Comparison of ENCODE assay signal across 22 cellular contexts in genomic region chr7:127057918-127058317, GRCh38.
A peak's percentile ranks its signal among the peaks of the same experiment; 100 is the strongest.
DNase-seq lines count a peak whose midpoint lies in the region; ATAC-seq, FAIRE-seq and TF ChIP-seq lines count a peak whose summit lies in the region.
"Had no signal": no experiment of that assay in that cellular context is flagged by ENCODE, and none has a peak within 500 bp of the region (broad histone marks: within the 10 kb centered on the region; RNA-seq: fewer than 3 reads in every experiment).

No MANE protein-coding gene starts in this region.

- H3K4me3 ChIP-seq in NB4 (ENCODE audit: low read depth, low read length) (no peak overlapping the region), H1 (ENCODE audit: extremely low read depth in 1 of 4, insufficient read depth in 2 of 4, low read depth in 3 of 4, low read length in 4 of 4) (no peak overlapping the region)
- H3K4me3 ChIP-seq: GM12878, GM23248 had no signal

- no peak overlapping the region for H2BK120ac ChIP-seq in H1 (replicated peaks; ENCODE audit: low read depth, low read length)

- no peak overlapping the region for H3K9ac ChIP-seq in H1 (replicated peaks in 1 of 4; ENCODE audit: extremely low read depth in 1 of 4, low read depth in 3 of 4, low read length in 3 of 4)
- H3K9ac ChIP-seq: GM23248 had no signal

- no peak overlapping the region for H4K5ac ChIP-seq in H1 (ENCODE audit: insufficient read length, low read depth, low read length)

- TF ChIP-seq RAD21 in H1 (IDR thresholded peaks at IDR 0.05 in 1 of 2, conservative IDR thresholded peaks at IDR 0.05 in 1 of 2; ENCODE audit: low read depth in 2 of 2, low read length in 2 of 2): peak in 1 of 2 experiments; percentile 1; a peak in 1 of 4 replicates

- TF ChIP-seq POLR2A in NB4 (IDR thresholded peaks at IDR 0.05; ENCODE audit: extremely low read depth, insufficient read length) (no peak), H1 (IDR thresholded peaks at IDR 0.05; ENCODE audit: control extremely low read depth in 1 of 2, low read depth in 2 of 2, low read length in 2 of 2) (no peak)

- H3K36me3 ChIP-seq in H1 (ENCODE audit: control insufficient read depth in 2 of 4, insufficient read depth in 4 of 4, low read length in 3 of 4): no peaks in the 10 kb centered on the region
- H3K36me3 ChIP-seq: BE2C had no signal

- CTCF ChIA-PET in H1 (lab: Charles Lee; ENCODE audit: partially characterized antibody): no interaction called here

- H2AFZ ChIP-seq in H1 (ENCODE audit: low read length): no peak overlapping the region
- H2AFZ ChIP-seq: GM23248 had no signal

- no peaks in the 10 kb centered on the region for H3K79me1 ChIP-seq in H1 (ENCODE audit: low read depth, low read length)

- peak; percentile 18 for DNase-seq in HT1080 (ENCODE audit: low read depth)
- peak; percentile 20 for DNase-seq in NB4 (ENCODE audit: low read depth)
- DNase-seq in H1 (ENCODE audit: low read depth in 1 of 2, low spot score in 2 of 2): no peak
- DNase-seq in foreskin keratinocyte: no peak
- DNase-seq: ACHN; BE2C; C1 segment of cervical spinal cord; CD4-positive, CD25-positive, alpha-beta regulatory T cell; CD8-positive, alpha-beta memory T cell; COR-L47; DMS 273 treated with DMSO at 0.1 percent for 48 hours; DMS53; DND-41; EL; GM23248; H7; Karpas-422; KBM-7 had no signal

- no peak overlapping the region for H2BK20ac ChIP-seq in H1 (ENCODE audit: low read length)

- no peaks in the 10 kb centered on the region for H3K79me2 ChIP-seq in H1 (ENCODE audit: control insufficient read depth in 1 of 2, insufficient read depth in 2 of 2, low read length in 2 of 2)

- TF ChIP-seq EP300 in H1 (IDR thresholded peaks at IDR 0.05; ENCODE audit: borderline replicate concordance in 1 of 2, low read depth in 2 of 2, low read length in 2 of 2): no peak

- H3K4me1 ChIP-seq in H1 (replicated peaks in 1 of 4; ENCODE audit: control insufficient read depth in 3 of 4, insufficient read depth in 4 of 4, low read length in 3 of 4): no peaks in the 10 kb centered on the region
- no peaks in the 10 kb centered on the region for H3K4me1 ChIP-seq in foreskin keratinocyte
- H3K4me1 ChIP-seq: BE2C had no signal

- no peak overlapping the region for H3K23ac ChIP-seq in H1 (ENCODE audit: insufficient read length)

- no peak overlapping the region for H3K4me2 ChIP-seq in H1 (ENCODE audit: insufficient read depth in 1 of 2, low read depth in 2 of 2, low read length in 2 of 2)

- H2BK5ac ChIP-seq in H1 (ENCODE audit: low read depth, low read length): no peak overlapping the region

- no peak overlapping the region for H3K14ac ChIP-seq in H1 (ENCODE audit: insufficient read length)

- no peaks in the 10 kb centered on the region; a peak in 1 of 4 replicates for H3K9me3 ChIP-seq in H1 (ENCODE audit: insufficient read depth in 2 of 2, low read depth in 1 of 2, low read length in 1 of 2)
- H3K9me3 ChIP-seq: BE2C had no signal

- POLR2A ChIA-PET in H1 (lab: Charles Lee; ENCODE audit: partially characterized antibody): no interaction called here

- ATAC-seq in foreskin keratinocyte (no peak), GM19023 (IDR thresholded peaks at IDR 0.05; ENCODE audit: unreplicated experiment) (no peak), HG03045 (IDR thresholded peaks at IDR 0.05; ENCODE audit: unreplicated experiment) (no peak)
- ATAC-seq: GM12878 had no signal

- no peak overlapping the region for H3K27ac ChIP-seq in H1 (ENCODE audit: low read depth, low read length)
- no peak overlapping the region for H3K27ac ChIP-seq in foreskin keratinocyte
- H3K27ac ChIP-seq: GM23248 had no signal

- TF ChIP-seq CTCF in NB4 (IDR thresholded peaks at IDR 0.05; ENCODE audit: low read depth, low read length): no peak
- TF ChIP-seq CTCF in H1 (IDR thresholded peaks at IDR 0.05; ENCODE audit: control extremely low read depth in 1 of 3, insufficient read depth in 1 of 3, low read depth in 1 of 3, low read length in 3 of 3): no peak
- TF ChIP-seq CTCF in foreskin keratinocyte (conservative IDR thresholded peaks at IDR 0.05): no peak

- H2BK12ac ChIP-seq in H1 (ENCODE audit: low read depth, low read length): no peak overlapping the region

- H4K20me1 ChIP-seq in H1 (replicated peaks in 1 of 2; ENCODE audit: control insufficient read depth in 1 of 2, insufficient read depth in 2 of 2, low read length in 2 of 2): no peaks in the 10 kb centered on the region

- no peak overlapping the region for H3K18ac ChIP-seq in H1 (ENCODE audit: extremely low read depth, low read length)

- no peaks in the 10 kb centered on the region for H3K23me2 ChIP-seq in H1 (ENCODE audit: low read depth, low read length)

- H4K8ac ChIP-seq in H1 (ENCODE audit: extremely low read depth, insufficient read depth, low read length): peak overlapping the region; percentile 71; the same call in 1 of the 2 replicates

- no peak overlapping the region for H3K4ac ChIP-seq in H1 (replicated peaks; ENCODE audit: insufficient read length, low read depth, low read length)

- 92% methylated on average over 9 of the region's 9 CpGs; no CpG with 5 or more reads in 1 of the 2 experiments for WGBS in H1 (ENCODE audit: extremely low coverage in 1 of 2, insufficient coverage in 1 of 2, insufficient read length in 1 of 2, insufficient replicate concordance in 2 of 2, low coverage in 1 of 2, low lambda C conversion rate in 2 of 2, missing lambda C conversion rate in 1 of 2), 2 experiments

- no peak overlapping the region for H3K56ac ChIP-seq in H1 (replicated peaks; ENCODE audit: insufficient read length, low read depth, low read length)

- no peak overlapping the region for H4K91ac ChIP-seq in H1 (replicated peaks; ENCODE audit: insufficient read length, low read length)

- no peak for FAIRE-seq in H1 (lab: Jason Lieb, UNC)
- FAIRE-seq: GM12878, GM19239 had no signal

- H3K27me3 ChIP-seq in H1 (replicated peaks in 1 of 4; ENCODE audit: control insufficient read depth in 3 of 4, extremely low read depth in 1 of 4, insufficient read depth in 3 of 4, low read length in 3 of 4) (no peaks in the 10 kb centered on the region), foreskin keratinocyte (no peaks in the 10 kb centered on the region)
- H3K27me3 ChIP-seq: BE2C had no signal

- H2BK15ac ChIP-seq in H1 (ENCODE audit: low read length): no peak overlapping the region

- H2AK5ac ChIP-seq in H1 (ENCODE audit: low read depth, low read length): no peak overlapping the region

TF ChIP-seq in H1, 55 proteins besides CTCF, POLR2A, EP300 and RAD21:
- TF ChIP-seq POU5F1 (IDR thresholded peaks at IDR 0.05; ENCODE audit: low read depth, low read length): no peak
- no peak for TF ChIP-seq JUN (IDR thresholded peaks at IDR 0.05; ENCODE audit: low read depth, low read length)
- no peak for TF ChIP-seq NRF1 (IDR thresholded peaks at IDR 0.05; ENCODE audit: low read depth, low read length)
- no peak for TF ChIP-seq ATF2 (IDR thresholded peaks at IDR 0.05; ENCODE audit: low read length)
- no peak for TF ChIP-seq KDM4A (IDR thresholded peaks at IDR 0.05; ENCODE audit: low read depth, low read length, severe bottlenecking)
- peak; percentile 74 for TF ChIP-seq CEBPB (IDR thresholded peaks at IDR 0.05; ENCODE audit: low read depth, low read length)
- no peak for TF ChIP-seq POLR2AphosphoS5 (IDR thresholded peaks at IDR 0.05; ENCODE audit: low read depth, low read length)

Comparison
In these comparisons a context has a peak if more than half of its experiments do, and no peak if none do; other contexts are left out.
1. DNase-seq: peak in HT1080 (single experiment) and NB4 (single experiment); none in H1 (0 of 2) and foreskin keratinocyte (0 of 2).